Comparison of ENCODE assay signal across 16 cellular contexts in genomic region chr1:116333171-116334014, GRCh38. TPM values are rescaled to one million over a fixed set of nuclear protein-coding genes. Genes with fewer than 3 reads are reported as not detected.
A peak's percentile ranks its signal among the peaks of the same experiment; 100 is the strongest.
DNase-seq lines count a peak whose midpoint lies in the region; TF ChIP-seq lines count a peak whose summit lies in the region.
"Had no signal": no experiment of that assay in that cellular context is flagged by ENCODE, and none has a peak within 500 bp of the region (broad histone marks: within the 10 kb centered on the region; RNA-seq: fewer than 3 reads in every experiment).

No MANE protein-coding gene starts in this region.

- no peak overlapping the region for H2BK15ac ChIP-seq in neuronal stem cell (ENCODE audit: low read length)

- no peak overlapping the region for H3K4ac ChIP-seq in neuronal stem cell (ENCODE audit: low read length)

- no peaks in the 10 kb centered on the region for H3K9me3 ChIP-seq in hepatocyte (ENCODE audit: low read depth)
- H3K9me3 ChIP-seq in neuronal stem cell (replicated peaks in 1 of 2; ENCODE audit: control insufficient read depth in 2 of 2, insufficient read depth in 1 of 2, low read depth in 1 of 2, low read length in 2 of 2): no peaks in the 10 kb centered on the region
- no peaks in the 10 kb centered on the region for H3K9me3 ChIP-seq in HAP-1

- H3K27me3 ChIP-seq in hepatocyte (no peaks in the 10 kb centered on the region), neuronal stem cell (ENCODE audit: control insufficient read depth in 3 of 3, insufficient read depth in 3 of 3, low read depth in 1 of 3, low read length in 3 of 3) (peaks cover 0 to 7% (median 0%) of the 10 kb centered on the region in 3 experiments), brain microvascular endothelial cell (replicated peaks) (no peaks in the 10 kb centered on the region), HAP-1 (ENCODE audit: low read depth) (no peaks in the 10 kb centered on the region)

- peaks cover 15% of the 10 kb centered on the region for H3K4me1 Mint-ChIP-seq in Calu3 (ENCODE audit: low read depth, unreplicated experiment)

- no peak overlapping the region for H4K8ac ChIP-seq in neuronal stem cell (ENCODE audit: low read depth, low read length)

- in situ Hi-C loops in brain microvascular endothelial cell (cut with HindIII; ENCODE audit: low pct_ligation_motif_present, low sequenced_read_pairs) (no loop called here), HAP-1 (cut with MboI; ENCODE audit: low sequenced_read_pairs) (no loop called here)

- no peak overlapping the region for H3K9ac ChIP-seq in neuronal stem cell (ENCODE audit: low read depth, low read length, poor library complexity)

- no peaks in the 10 kb centered on the region for H3K79me1 ChIP-seq in neuronal stem cell (ENCODE audit: low read depth, low read length)

- no peak overlapping the region for H3K4me3 ChIP-seq in hepatocyte
- H3K4me3 ChIP-seq in neuronal stem cell (ENCODE audit: low read length in 2 of 2): no peak overlapping the region
- H3K4me3 ChIP-seq in brain microvascular endothelial cell (ENCODE audit: low read depth, low read length): no peak overlapping the region
- H3K4me3 ChIP-seq in HAP-1: no peak overlapping the region

- TF ChIP-seq CTCF in Calu3 (IDR thresholded peaks at IDR 0.05; ENCODE audit: unreplicated experiment) (no peak), hepatocyte (IDR thresholded peaks at IDR 0.05; ENCODE audit: poor library complexity) (no peak), brain microvascular endothelial cell (IDR thresholded peaks at IDR 0.05; ENCODE audit: low read depth, low read length, missing control alignments) (no peak)

- DNase-seq in Calu3: no peak
- peak; percentile 98 to 100 for DNase-seq in NCI-H526 (lab: John Stamatoyannopoulos, UW)
- DNase-seq in hepatocyte (ENCODE audit: low spot score): no peak
- DNase-seq in neuronal stem cell (ENCODE audit: low spot score): no peak
- DNase-seq in brain microvascular endothelial cell: no peak
- no peak for DNase-seq in NCI-H128 (lab: John Stamatoyannopoulos, UW; ENCODE audit: unreplicated experiment)
- DNase-seq in DMS153 treated with DMSO at 0.1 percent for 48 hours (lab: John Stamatoyannopoulos, UW; ENCODE audit: unreplicated experiment): no peak
- no peak for DNase-seq in HAP-1 (ENCODE audit: low spot score in 2 of 2)
- DNase-seq: H9, NCI-H1105 treated with DMSO at 0.1 percent for 48 hours, NCI-H187, NCI-H446, NCI-H774, SIG-M5 had no signal

- H3K23ac ChIP-seq in neuronal stem cell (ENCODE audit: low read depth, low read length, poor library complexity): no peak overlapping the region

- H3K27me3 Mint-ChIP-seq in Calu3 (ENCODE audit: unreplicated experiment): no peaks in the 10 kb centered on the region

- no peaks in the 10 kb centered on the region for H3K9me3 Mint-ChIP-seq in Calu3 (ENCODE audit: low read depth, unreplicated experiment)
- H3K9me3 Mint-ChIP-seq: H9, IgD-negative memory B cell had no signal

- H3K4me2 ChIP-seq in hepatocyte (no peak overlapping the region), neuronal stem cell (ENCODE audit: insufficient read depth, low read length, poor library complexity, severe bottlenecking) (no peak overlapping the region)

- H3K27ac ChIP-seq in hepatocyte (peak overlapping the region; percentile 69), neuronal stem cell (replicated peaks; ENCODE audit: low read length) (no peak overlapping the region), brain microvascular endothelial cell (no peak overlapping the region)
- H3K27ac ChIP-seq: C4-2B had no signal

- no peaks in the 10 kb centered on the region for H4K20me1 ChIP-seq in hepatocyte (ENCODE audit: insufficient read depth, poor library complexity, severe bottlenecking)

- CTCF ChIA-PET in Calu3 (lab: Charles Lee): no interaction called here

- no peak overlapping the region for H2AFZ ChIP-seq in hepatocyte
- H2AFZ ChIP-seq in neuronal stem cell (ENCODE audit: low read length): no peak overlapping the region

- 95% methylated on average over 5 of the region's 5 CpGs for WGBS in hepatocyte (ENCODE audit: low lambda C conversion rate, missing lambda C conversion rate)
- WGBS in neuronal stem cell (ENCODE audit: extremely low coverage in 2 of 2, insufficient read length in 2 of 2, insufficient replicate concordance in 1 of 2), 2 donors: no CpG with 5 or more reads among the region's 5 CpGs

- no peaks in the 10 kb centered on the region for H3K9me2 ChIP-seq in hepatocyte (replicated peaks; ENCODE audit: insufficient read depth)

- H3K4me3 Mint-ChIP-seq in Calu3 (ENCODE audit: low read depth, unreplicated experiment): no peak overlapping the region
- H3K4me3 Mint-ChIP-seq: H9, IgD-negative memory B cell had no signal

- peaks cover 33% of the 10 kb centered on the region for H3K4me1 ChIP-seq in hepatocyte (ENCODE audit: insufficient read depth)
- no peaks in the 10 kb centered on the region for H3K4me1 ChIP-seq in neuronal stem cell (ENCODE audit: control insufficient read depth in 2 of 2, insufficient read depth in 1 of 2, low read depth in 1 of 2, low read length in 2 of 2)
- H3K4me1 ChIP-seq in HAP-1: peaks cover 8% of the 10 kb centered on the region; the same call in 1 of the 2 replicates

- H2BK120ac ChIP-seq in neuronal stem cell (ENCODE audit: low read depth, low read length): no peak overlapping the region

- no peak overlapping the region for H2AK5ac ChIP-seq in neuronal stem cell (ENCODE audit: low read depth, low read length)

- H2BK5ac ChIP-seq in neuronal stem cell (ENCODE audit: low read length): peak overlapping the region; percentile 33

- H4K91ac ChIP-seq in neuronal stem cell (ENCODE audit: low read depth, low read length, poor library complexity): no peak overlapping the region

- intact Hi-C loops in Calu3 (cut with micrococcal nuclease; ENCODE audit: unreplicated experiment): no loop called here

- no peak overlapping the region for H2BK12ac ChIP-seq in neuronal stem cell (ENCODE audit: low read length)

- no peaks in the 10 kb centered on the region for H3K36me3 ChIP-seq in hepatocyte (replicated peaks; ENCODE audit: insufficient read depth, low read depth)
- no peaks in the 10 kb centered on the region for H3K36me3 ChIP-seq in neuronal stem cell (replicated peaks in 1 of 2; ENCODE audit: control insufficient read depth in 2 of 2, insufficient read depth in 2 of 2, low read length in 2 of 2)
- H3K36me3 ChIP-seq in brain microvascular endothelial cell (replicated peaks): no peaks in the 10 kb centered on the region
- no peaks in the 10 kb centered on the region for H3K36me3 ChIP-seq in HAP-1 (replicated peaks)

- H3K27ac Mint-ChIP-seq in Calu3 (ENCODE audit: unreplicated experiment): peak overlapping the region; percentile 50

- no peak overlapping the region for H3K18ac ChIP-seq in neuronal stem cell (ENCODE audit: low read length)

- BruUV-seq in Calu3 (replicated peaks; lab: Mats Ljungman, UMichigan): no TSS peak

- H3K14ac ChIP-seq in neuronal stem cell (ENCODE audit: low read length): no peak overlapping the region

- no peaks in the 10 kb centered on the region for H3K79me2 ChIP-seq in hepatocyte

- H3K36me3 Mint-ChIP-seq in Calu3 (ENCODE audit: insufficient read depth, unreplicated experiment): no peaks in the 10 kb centered on the region
- H3K36me3 Mint-ChIP-seq: IgD-negative memory B cell had no signal

RNA-seq across cellular contexts. Expression of gene ATP1A1, which starts 39.7 kb away (rescaled TPM):
- 457 and 484 TPM in 2 replicates for total RNA-seq in Calu3 (2022)
- total RNA-seq in hepatocyte: 559 and 564 TPM in 2 replicates
- 412 and 415 TPM in 2 replicates for polyA plus RNA-seq in hepatocyte
- 90.7 TPM for polyA plus RNA-seq in neuronal stem cell (2013, experiment 1 of 2)
- 87.6 TPM for polyA plus RNA-seq in neuronal stem cell (2013, experiment 2 of 2)

Comparison
In these comparisons a context has a peak if more than half of its experiments do, and no peak if none do; other contexts are left out.
1. DNase-seq: peak in NCI-H526 (2 of 2); none in Calu3 (single experiment), hepatocyte (single experiment), neuronal stem cell (single experiment), brain microvascular endothelial cell (single experiment), NCI-H128 (single experiment), DMS153 treated with DMSO at 0.1 percent for 48 hours (single experiment) and HAP-1 (0 of 2).